ENCODE assay signal across 13 cellular contexts in the genomic region with DNA sequence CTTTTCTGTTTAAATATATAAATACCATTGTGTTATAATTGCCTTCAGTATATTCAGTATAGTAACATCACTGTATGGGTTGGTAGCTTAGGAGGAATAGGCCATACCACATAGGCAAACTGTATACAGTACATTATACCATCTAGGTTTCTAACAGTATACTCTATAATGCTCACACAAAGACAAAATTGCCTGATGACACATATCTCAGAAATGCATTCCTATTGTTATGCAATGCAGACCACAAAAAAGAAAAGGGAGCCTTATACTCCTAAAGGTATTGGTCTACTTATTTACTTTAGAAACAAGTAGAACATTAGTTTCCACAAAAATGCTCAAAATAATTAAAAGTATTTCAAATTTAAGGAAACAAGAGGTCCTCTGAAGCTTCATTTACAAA. TPM values are rescaled to one million over a fixed set of nuclear protein-coding genes. Genes with fewer than 3 reads are reported as not detected.
DNase-seq lines count a peak whose midpoint lies in the region; ATAC-seq and TF ChIP-seq lines count a peak whose summit lies in the region.
"Had no signal": no experiment of that assay in that cellular context is flagged by ENCODE, and none has a peak within 500 bp of the region (broad histone marks: within the 10 kb centered on the region; RNA-seq: fewer than 3 reads in every experiment).

No MANE protein-coding gene starts in this region.

- H3K36me3 ChIP-seq in smooth muscle cell (ENCODE audit: low read depth), result peaks cover 18% of the 10 kb centered on the region

- no peak for ATAC-seq in activated naive CD4-positive, alpha-beta T cell treated with anti-CD3 and anti-CD28 coated beads, Interleukin-2, amount 50 U/mL, for 72 hours
- ATAC-seq in GM21515 (IDR thresholded peaks at IDR 0.05; ENCODE audit: unreplicated experiment), result no peak
- ATAC-seq in HG02571 (IDR thresholded peaks at IDR 0.05; ENCODE audit: unreplicated experiment), result no peak
- ATAC-seq: activated T-cell treated with anti-CD3 and anti-CD28 coated beads, Interleukin-2, amount 50 U/mL, for 72 hours; GM12878 had no signal

- peaks cover 7% of the 10 kb centered on the region for H3F3A ChIP-seq in smooth muscle cell (ENCODE audit: low read depth)

- H3K9me3 ChIP-seq in smooth muscle cell (replicated peaks; ENCODE audit: low read depth), result no peaks in the 10 kb centered on the region

- H3K4me3 ChIP-seq in smooth muscle cell, result no peak overlapping the region
- H3K4me3 ChIP-seq: GM12878, SK-N-MC had no signal

- no peak for DNase-seq in activated naive CD4-positive, alpha-beta T cell treated with anti-CD3 and anti-CD28 coated beads, Interleukin-2, amount 50 U/mL, for 72 hours (ENCODE audit: low spot score in 2 of 2)
- DNase-seq in SW480 (ENCODE audit: low spot score) (peak; percentile 27), fibroblast of peridontal ligament (ENCODE audit: extremely low read depth) (peak; percentile 63), smooth muscle cell (lab: John Stamatoyannopoulos, UW; ENCODE audit: unreplicated experiment) (no peak), SK-N-DZ (ENCODE audit: low spot score) (no peak)
- DNase-seq: activated T-cell treated with anti-CD3 and anti-CD28 coated beads, Interleukin-2, amount 50 U/mL, for 72 hours; NCI-H748 treated with DMSO at 0.1 percent for 48 hours had no signal

- H3K27me3 ChIP-seq in smooth muscle cell (ENCODE audit: low read depth), result no peaks in the 10 kb centered on the region

- H3K36me3 Mint-ChIP-seq in activated naive CD4-positive, alpha-beta T cell treated with anti-CD3 and anti-CD28 coated beads, Interleukin-2, amount 50 U/mL, for 24 hours, result peaks cover 15% of the 10 kb centered on the region
- H3K36me3 Mint-ChIP-seq in activated naive CD4-positive, alpha-beta T cell treated with anti-CD3 and anti-CD28 coated beads, Interleukin-2, amount 50 U/mL, for 72 hours, result peaks cover 5 to 28% of the 10 kb centered on the region in 2 donors

- no peaks in the 10 kb centered on the region for H3K4me1 ChIP-seq in smooth muscle cell (ENCODE audit: low read depth)

- H3K27ac ChIP-seq in smooth muscle cell (ENCODE audit: low read depth), result peak overlapping the region; percentile 9
- H3K27ac ChIP-seq: SK-N-MC had no signal

- H2AFZ ChIP-seq in smooth muscle cell (ENCODE audit: low read depth), result no peak overlapping the region

- peaks cover 63% of the 10 kb centered on the region for H3K79me2 ChIP-seq in smooth muscle cell (ENCODE audit: low read depth)

- no peak overlapping the region for H3K9ac ChIP-seq in smooth muscle cell (ENCODE audit: low read depth)

- H3K4me3 Mint-ChIP-seq in activated naive CD4-positive, alpha-beta T cell treated with anti-CD3 and anti-CD28 coated beads, Interleukin-2, amount 50 U/mL, for 24 hours, result no peak overlapping the region
- H3K4me3 Mint-ChIP-seq: activated T-cell treated with anti-CD3 and anti-CD28 coated beads, Interleukin-2, amount 50 U/mL, for 72 hours; mesothelial cell of epicardium had no signal

- H3K9me3 Mint-ChIP-seq in activated naive CD4-positive, alpha-beta T cell treated with anti-CD3 and anti-CD28 coated beads, Interleukin-2, amount 50 U/mL, for 24 hours, result no peaks in the 10 kb centered on the region
- H3K9me3 Mint-ChIP-seq in activated naive CD4-positive, alpha-beta T cell treated with anti-CD3 and anti-CD28 coated beads, Interleukin-2, amount 50 U/mL, for 72 hours, result no peaks in the 10 kb centered on the region
- H3K9me3 Mint-ChIP-seq: activated T-cell treated with anti-CD3 and anti-CD28 coated beads, Interleukin-2, amount 50 U/mL, for 72 hours had no signal

- H3K4me2 ChIP-seq in smooth muscle cell, result no peak overlapping the region

- H3K27me3 Mint-ChIP-seq in activated naive CD4-positive, alpha-beta T cell treated with anti-CD3 and anti-CD28 coated beads, Interleukin-2, amount 50 U/mL, for 24 hours, result no peaks in the 10 kb centered on the region

- TF ChIP-seq CTCF in smooth muscle cell (IDR thresholded peaks at IDR 0.05; ENCODE audit: borderline replicate concordance, insufficient read depth, poor library complexity, severe bottlenecking), result no peak

- peak overlapping the region; percentile 35 for H3K27ac Mint-ChIP-seq in activated naive CD4-positive, alpha-beta T cell treated with anti-CD3 and anti-CD28 coated beads, Interleukin-2, amount 50 U/mL, for 24 hours
- H3K27ac Mint-ChIP-seq in activated naive CD4-positive, alpha-beta T cell treated with anti-CD3 and anti-CD28 coated beads, Interleukin-2, amount 50 U/mL, for 72 hours, result no peak overlapping the region
- H3K27ac Mint-ChIP-seq: activated T-cell treated with anti-CD3 and anti-CD28 coated beads, Interleukin-2, amount 50 U/mL, for 72 hours; mesothelial cell of epicardium had no signal

- peaks cover 79% of the 10 kb centered on the region for H4K20me1 ChIP-seq in smooth muscle cell (ENCODE audit: low read depth)

- H3K4me1 Mint-ChIP-seq in activated naive CD4-positive, alpha-beta T cell treated with anti-CD3 and anti-CD28 coated beads, Interleukin-2, amount 50 U/mL, for 24 hours, result no peaks in the 10 kb centered on the region
- H3K4me1 Mint-ChIP-seq: mesothelial cell of epicardium had no signal

RNA-seq across cellular contexts. Expression of a gene that starts 47.9 kb away (rescaled TPM):
- total RNA-seq in activated naive CD4-positive, alpha-beta T cell treated with anti-CD3 and anti-CD28 coated beads, Interleukin-2, amount 50 U/mL, for 72 hours, result 10 to 100 TPM; 10.6 to 13.9 TPM
- total RNA-seq in smooth muscle cell, result 6.8 and 9.4 TPM in 2 replicates
- polyA plus RNA-seq in smooth muscle cell, result 8.3 and 8.4 TPM in 2 replicates
- polyA plus RNA-seq in SK-N-DZ (2014; cell fraction: cytosol; rRNA removed), result 39.1 and 40.9 TPM in 2 replicates
- polyA plus RNA-seq in SK-N-DZ (2014; cell fraction: nucleus; rRNA removed), result 179 and 180 TPM in 2 replicates

Comparison
In these comparisons a context has a peak if more than half of its experiments do, and no peak if none do; other contexts are left out.
1. DNase-seq: peak in SW480 (single experiment) and fibroblast of peridontal ligament (single experiment); none in activated naive CD4-positive, alpha-beta T cell treated with anti-CD3 and anti-CD28 coated beads, Interleukin-2, amount 50 U/mL, for 72 hours (0 of 2), smooth muscle cell (single experiment) and SK-N-DZ (single experiment).